ENCODE assay signal across 19 cellular contexts in genomic region chr12:106889950-106890626, GRCh38.
A peak's percentile ranks its signal among the peaks of the same experiment; 100 is the strongest.
DNase-seq lines count a peak whose midpoint lies in the region; ATAC-seq, FAIRE-seq and TF ChIP-seq lines count a peak whose summit lies in the region.
"Had no signal": no experiment of that assay in that cellular context is flagged by ENCODE, and none has a peak within 500 bp of the region (broad histone marks: within the 10 kb centered on the region; RNA-seq: fewer than 3 reads in every experiment).

No MANE protein-coding gene starts in this region.

- H3K9ac ChIP-seq in HepG2 (ENCODE audit: insufficient read depth, low read depth, low read length), result no peak overlapping the region

- in situ Hi-C loops in HepG2 (cut with HindIII; ENCODE audit: extremely low pct_ligation_motif_present, low pct_unique_long_range_greater_than_20kb) (no loop called here), KBM-7 (cut with MboI; ENCODE audit: low pct_unique_long_range_greater_than_20kb, low sequenced_read_pairs) (no loop called here)

- no peak for DNase-seq in HepG2 (ENCODE audit: low spot score)
- DNase-seq in right lobe of liver, result no peak
- DNase-seq in inferior parietal cortex (ENCODE audit: extremely low spot score), result peak; percentile 29
- no peak for DNase-seq in lung (ENCODE audit: low spot score)
- DNase-seq in NK-92 (lab: John Stamatoyannopoulos, UW; ENCODE audit: unreplicated experiment), result no peak
- DNase-seq in KBM-7, result no peak
- DNase-seq: AML-193; Caco-2; CD4-positive, alpha-beta T cell; GDM1; GOT3; H7 had no signal

- H3K4me1 ChIP-seq in HepG2 (ENCODE audit: insufficient read depth, low read length), result 0 out of 2 replicates have a peak, but pooled peaks cover 4% of the 10 kb centered on the region
- no peaks in the 10 kb centered on the region for H3K4me1 ChIP-seq in right lobe of liver
- H3K4me1 ChIP-seq in lung (ENCODE audit: control insufficient read depth in 2 of 2, insufficient read depth in 2 of 2, low read length in 2 of 2), result peaks cover 0 to 3% of the 10 kb centered on the region in 2 donors

- POLR2A ChIA-PET in HepG2 (lab: Yijun Ruan, JAX), result no interaction called here

- intact Hi-C loops in HepG2 (cut with micrococcal nuclease; ENCODE audit: unreplicated experiment), result no loop called here
- intact Hi-C loops in right lobe of liver (cut with DNase I), result no loop called here

- no peak for TF ChIP-seq POLR2A in HepG2 (IDR thresholded peaks at IDR 0.05; ENCODE audit: insufficient read depth in 1 of 2, low read depth in 2 of 2, low read length in 2 of 2)
- TF ChIP-seq POLR2A in right lobe of liver (IDR thresholded peaks at IDR 0.05), result no peak

- H3K36me3 ChIP-seq in HepG2 (replicated peaks in 1 of 2; ENCODE audit: control insufficient read depth in 1 of 2, insufficient read depth in 2 of 2, low read length in 2 of 2) (peaks cover 2 to 12% of the 10 kb centered on the region in 2 experiments; a peak in 3 of 5 replicates), right lobe of liver (peaks cover 0 to 9% (median 4%) of the 10 kb centered on the region in 4 donors), lung (ENCODE audit: control insufficient read depth in 2 of 2, insufficient read depth in 2 of 2, low read length in 2 of 2) (peaks cover 0 to 14% of the 10 kb centered on the region in 2 donors)

- FAIRE-seq in HepG2 (lab: Jason Lieb, UNC), result no peak
- FAIRE-seq: A549, D721Med, GM12892, GM18507 had no signal

- WGBS in HepG2 (ENCODE audit: low lambda C conversion rate), result 86% methylated on average over 4 of the region's 4 CpGs
- 72% methylated on average over 4 of the region's 4 CpGs for WGBS in right lobe of liver (ENCODE audit: insufficient coverage, low coverage, low lambda C conversion rate, missing lambda C conversion rate)
- 75 to 92% methylated on average over 4 of the region's 4 CpGs for WGBS in lung, 2 donors

- H3K79me2 ChIP-seq in HepG2 (ENCODE audit: insufficient read depth, low read length), result no peaks in the 10 kb centered on the region

- no peak overlapping the region for H3K4me3 ChIP-seq in HepG2 (replicated peaks in 1 of 3; ENCODE audit: insufficient read depth in 1 of 3, low read depth in 2 of 3, low read length in 3 of 3)
- no peak overlapping the region for H3K4me3 ChIP-seq in right lobe of liver
- no peak overlapping the region for H3K4me3 ChIP-seq in lung
- H3K4me3 ChIP-seq: A549 had no signal

- no peak for TF ChIP-seq CTCF in HepG2 (CRISPR knock-in tag; IDR thresholded peaks at IDR 0.05)
- no peak for TF ChIP-seq CTCF in right lobe of liver (IDR thresholded peaks at IDR 0.05)
- no peak for TF ChIP-seq CTCF in lung (IDR thresholded peaks at IDR 0.05; ENCODE audit: control extremely low read depth, extremely low read depth)

- no peak overlapping the region for H2AFZ ChIP-seq in HepG2 (ENCODE audit: low read length)

- CTCF ChIA-PET in HepG2 (lab: Yijun Ruan, JAX; ENCODE audit: low intra/inter-chr PET ratio, low total read pairs), result no interaction called here

- H3K27ac ChIP-seq in HepG2 (ENCODE audit: extremely low read length, insufficient read depth, low read length), result no peak overlapping the region
- H3K27ac ChIP-seq in right lobe of liver, result no peak overlapping the region
- no peak overlapping the region for H3K27ac ChIP-seq in lung (ENCODE audit: low read depth in 1 of 2, low read length in 1 of 2)
- H3K27ac ChIP-seq: 22Rv1, A549, C4-2B had no signal

- no peaks in the 10 kb centered on the region; a peak in 1 of 5 replicates for H3K27me3 ChIP-seq in HepG2 (ENCODE audit: control insufficient read depth in 1 of 2, insufficient read depth in 2 of 2, low read length in 2 of 2)
- no peaks in the 10 kb centered on the region for H3K27me3 ChIP-seq in right lobe of liver
- H3K27me3 ChIP-seq in lung (ENCODE audit: control insufficient read depth, insufficient read depth), result no peaks in the 10 kb centered on the region

- no peak for ATAC-seq in HepG2
- no peak for ATAC-seq in right lobe of liver
- ATAC-seq in lung (ENCODE audit: insufficient read depth, low FRiP score), result peak; percentile 63
- no peak for ATAC-seq in HG03521 (IDR thresholded peaks at IDR 0.05; ENCODE audit: unreplicated experiment)
- ATAC-seq: A549 had no signal

- BruUV-seq in HepG2 (replicated peaks; lab: Mats Ljungman, UMichigan), result no TSS peak

- TF ChIP-seq EP300 in HepG2 (IDR thresholded peaks at IDR 0.05; ENCODE audit: low read depth in 2 of 2, low read length in 2 of 2) (no peak), HepG2 (CRISPR knock-in tag; IDR thresholded peaks at IDR 0.05; ENCODE audit: borderline replicate concordance) (no peak)

- TF ChIP-seq RAD21 in HepG2 (CRISPR knock-in tag; IDR thresholded peaks at IDR 0.05), result no peak

- no peak overlapping the region for H3K4me2 ChIP-seq in HepG2 (ENCODE audit: low read depth, low read length)
- H3K4me2 ChIP-seq: A549 had no signal

- H3K9me3 ChIP-seq in HepG2 (ENCODE audit: low read length), result no peaks in the 10 kb centered on the region
- no peaks in the 10 kb centered on the region for H3K9me3 ChIP-seq in right lobe of liver
- peaks cover 0 to 3% of the 10 kb centered on the region in 2 donors for H3K9me3 ChIP-seq in lung (ENCODE audit: control insufficient read depth in 2 of 2, insufficient read depth in 1 of 2, low read length in 1 of 2)
- H3K9me3 ChIP-seq: A549, Caco-2 had no signal

- H4K20me1 ChIP-seq in HepG2 (ENCODE audit: insufficient read depth, low read length), result no peaks in the 10 kb centered on the region

TF ChIP-seq in HepG2, 621 proteins besides CTCF, POLR2A, EP300 and RAD21:
- TF ChIP-seq CEBPB (IDR thresholded peaks at IDR 0.05; ENCODE audit: borderline replicate concordance, low read depth, low read length) (peak; percentile 24; the same call in 1 of the 2 replicates), MLX (CRISPR knock-in tag; IDR thresholded peaks at IDR 0.05) (no peak)
